Comparison of ENCODE assay signal across 8 cellular contexts in genomic region chr1:39142394-39143060, GRCh38.
A peak's percentile ranks its signal among the peaks of the same experiment; 100 is the strongest.
DNase-seq lines count a peak whose midpoint lies in the region; ATAC-seq and TF ChIP-seq lines count a peak whose summit lies in the region.

No MANE protein-coding gene starts in this region.

- H3K4me1 ChIP-seq in neural progenitor cell, result peaks cover 53% of the 10 kb centered on the region

- no peak for TF ChIP-seq CTCF in neural progenitor cell (IDR thresholded peaks at IDR 0.05)

- CTCF ChIA-PET in activated CD4-positive, alpha-beta T cell treated with anti-CD3 and anti-CD28 coated beads for 36 hours (lab: Charles Lee), result interaction anchor here (0.7 to 0.9 kb wide), 3 partner anchors 9 to 71 kb away, joined by 3 read pairs; no protein-coding TSS in a partner anchor
- CTCF ChIA-PET in activated naive CD4-positive, alpha-beta T cell treated with anti-CD3 and anti-CD28 coated beads, Interleukin-2, amount 10 ng/mL, durations not matched to agents 7 days and 5 days (lab: Charles Lee), result interaction anchor here (0.5 kb wide), 1 partner anchor 14 kb away, joined by 3 read pairs; no protein-coding TSS in a partner anchor

- H3K9me3 ChIP-seq in neural progenitor cell (ENCODE audit: low read depth), result no peaks in the 10 kb centered on the region

- H4K20me1 ChIP-seq in neural progenitor cell (ENCODE audit: low read depth), result peaks cover 9% of the 10 kb centered on the region

- H3K79me2 ChIP-seq in neural progenitor cell (ENCODE audit: low read depth), result peaks cover 98% of the 10 kb centered on the region

- peak; percentile 92 for ATAC-seq in esophagus mucosa
- ATAC-seq in activated CD4-positive, alpha-beta T cell treated with anti-CD3 and anti-CD28 coated beads for 36 hours, result no peak

- H3K27me3 Mint-ChIP-seq in neural progenitor cell (ENCODE audit: insufficient read depth, low read depth), result peaks cover 1% of the 10 kb centered on the region
- peaks cover 2% of the 10 kb centered on the region for H3K27me3 Mint-ChIP-seq in activated CD4-positive, alpha-beta T cell treated with anti-CD3 and anti-CD28 coated beads for 36 hours
- peaks cover 16% of the 10 kb centered on the region for H3K27me3 Mint-ChIP-seq in activated naive CD4-positive, alpha-beta T cell treated with anti-CD3 and anti-CD28 coated beads, Interleukin-2, amount 10 ng/mL, durations not matched to agents 7 days and 5 days
- H3K27me3 Mint-ChIP-seq in activated T-helper 2 cell treated with anti-CD3 and anti-CD28 coated beads, Interferon-gamma antibody, Interleukin-2, Interleukin-4, amounts not matched to agents 10 μg/mL and 5 μg/mL and 100 μg/mL, durations not matched to agents 14 hours and 24 hours and 36 hours (ENCODE audit: low read depth), result peaks cover 21% of the 10 kb centered on the region

- no peaks in the 10 kb centered on the region for H3K27me3 ChIP-seq in neural progenitor cell

- H3K4me3 Mint-ChIP-seq in neural progenitor cell, result no peak overlapping the region
- no peak overlapping the region for H3K4me3 Mint-ChIP-seq in activated CD4-positive, alpha-beta T cell treated with anti-CD3 and anti-CD28 coated beads for 36 hours
- H3K4me3 Mint-ChIP-seq in activated naive CD4-positive, alpha-beta T cell treated with anti-CD3 and anti-CD28 coated beads, Interleukin-2, amount 10 ng/mL, durations not matched to agents 7 days and 5 days, result no peak overlapping the region
- no peak overlapping the region for H3K4me3 Mint-ChIP-seq in activated T-helper 2 cell treated with anti-CD3 and anti-CD28 coated beads, Interferon-gamma antibody, Interleukin-2, Interleukin-4, amounts not matched to agents 10 μg/mL and 5 μg/mL and 100 μg/mL, durations not matched to agents 14 hours and 24 hours and 36 hours (ENCODE audit: low read depth)

- no peak overlapping the region for H2AFZ ChIP-seq in neural progenitor cell (replicated peaks)

- peak overlapping the region; percentile 100 for H3K27ac ChIP-seq in neural progenitor cell

- peak overlapping the region; percentile 87 for H3K4me2 ChIP-seq in neural progenitor cell

- POLR2A ChIA-PET in activated CD4-positive, alpha-beta T cell treated with anti-CD3 and anti-CD28 coated beads for 36 hours (lab: Charles Lee), result no interaction called here

- no peaks in the 10 kb centered on the region for H3K9me3 Mint-ChIP-seq in neural progenitor cell
- H3K9me3 Mint-ChIP-seq in activated CD4-positive, alpha-beta T cell treated with anti-CD3 and anti-CD28 coated beads for 36 hours (ENCODE audit: low read depth), result no peaks in the 10 kb centered on the region
- no peaks in the 10 kb centered on the region for H3K9me3 Mint-ChIP-seq in activated naive CD4-positive, alpha-beta T cell treated with anti-CD3 and anti-CD28 coated beads, Interleukin-2, amount 10 ng/mL, durations not matched to agents 7 days and 5 days
- no peaks in the 10 kb centered on the region for H3K9me3 Mint-ChIP-seq in activated T-helper 2 cell treated with anti-CD3 and anti-CD28 coated beads, Interferon-gamma antibody, Interleukin-2, Interleukin-4, amounts not matched to agents 10 μg/mL and 5 μg/mL and 100 μg/mL, durations not matched to agents 14 hours and 24 hours and 36 hours

- H3K36me3 Mint-ChIP-seq in neural progenitor cell, result peaks cover 16% of the 10 kb centered on the region
- no peaks in the 10 kb centered on the region for H3K36me3 Mint-ChIP-seq in activated CD4-positive, alpha-beta T cell treated with anti-CD3 and anti-CD28 coated beads for 36 hours (ENCODE audit: low read depth)
- H3K36me3 Mint-ChIP-seq in activated naive CD4-positive, alpha-beta T cell treated with anti-CD3 and anti-CD28 coated beads, Interleukin-2, amount 10 ng/mL, durations not matched to agents 7 days and 5 days, result no peaks in the 10 kb centered on the region
- no peaks in the 10 kb centered on the region for H3K36me3 Mint-ChIP-seq in activated T-helper 2 cell treated with anti-CD3 and anti-CD28 coated beads, Interferon-gamma antibody, Interleukin-2, Interleukin-4, amounts not matched to agents 10 μg/mL and 5 μg/mL and 100 μg/mL, durations not matched to agents 14 hours and 24 hours and 36 hours (ENCODE audit: low read depth)

- peak; percentile 62 for DNase-seq in DMS153 treated with DMSO at 0.1 percent for 48 hours (lab: John Stamatoyannopoulos, UW; ENCODE audit: unreplicated experiment)
- DNase-seq in NCI-H2196 treated with DMSO at 0.1 percent for 48 hours (lab: John Stamatoyannopoulos, UW; ENCODE audit: unreplicated experiment), result peak; percentile 82
- peak; percentile 53 for DNase-seq in neural progenitor cell (ENCODE audit: low spot score)
- DNase-seq in SKM-1 (lab: John Stamatoyannopoulos, UW; ENCODE audit: unreplicated experiment), result no peak
- DNase-seq in activated CD4-positive, alpha-beta T cell treated with anti-CD3 and anti-CD28 coated beads for 36 hours, result no peak
- DNase-seq in activated naive CD4-positive, alpha-beta T cell treated with anti-CD3 and anti-CD28 coated beads, Interleukin-2, amount 10 ng/mL, durations not matched to agents 7 days and 5 days, result no peak
- no peak for DNase-seq in activated T-helper 2 cell treated with anti-CD3 and anti-CD28 coated beads, Interferon-gamma antibody, Interleukin-2, Interleukin-4, amounts not matched to agents 10 μg/mL and 5 μg/mL and 100 μg/mL, durations not matched to agents 14 hours and 24 hours and 36 hours (ENCODE audit: low spot score)

- H3K36me3 ChIP-seq in neural progenitor cell, result no peaks in the 10 kb centered on the region

- no peak overlapping the region for H3K9ac ChIP-seq in neural progenitor cell

- intact Hi-C loops in activated CD4-positive, alpha-beta T cell treated with anti-CD3 and anti-CD28 coated beads for 36 hours (cut with DNase I, micrococcal nuclease), result no loop called here
- intact Hi-C loops in activated T-helper 2 cell treated with anti-CD3 and anti-CD28 coated beads, Interferon-gamma antibody, Interleukin-2, Interleukin-4, amounts not matched to agents 10 μg/mL and 5 μg/mL and 100 μg/mL, durations not matched to agents 14 hours and 24 hours and 36 hours (cut with micrococcal nuclease), result no loop called here

- H3K4me3 ChIP-seq in neural progenitor cell, result peak overlapping the region; percentile 40

- peak overlapping the region; percentile 80 for H3K27ac Mint-ChIP-seq in neural progenitor cell
- H3K27ac Mint-ChIP-seq in activated CD4-positive, alpha-beta T cell treated with anti-CD3 and anti-CD28 coated beads for 36 hours, result no peak overlapping the region
- H3K27ac Mint-ChIP-seq in activated naive CD4-positive, alpha-beta T cell treated with anti-CD3 and anti-CD28 coated beads, Interleukin-2, amount 10 ng/mL, durations not matched to agents 7 days and 5 days, result no peak overlapping the region
- H3K27ac Mint-ChIP-seq in activated T-helper 2 cell treated with anti-CD3 and anti-CD28 coated beads, Interferon-gamma antibody, Interleukin-2, Interleukin-4, amounts not matched to agents 10 μg/mL and 5 μg/mL and 100 μg/mL, durations not matched to agents 14 hours and 24 hours and 36 hours, result no peak overlapping the region

- peaks cover 46% of the 10 kb centered on the region for H3K4me1 Mint-ChIP-seq in neural progenitor cell
- H3K4me1 Mint-ChIP-seq in activated CD4-positive, alpha-beta T cell treated with anti-CD3 and anti-CD28 coated beads for 36 hours, result no peaks in the 10 kb centered on the region
- no peaks in the 10 kb centered on the region for H3K4me1 Mint-ChIP-seq in activated naive CD4-positive, alpha-beta T cell treated with anti-CD3 and anti-CD28 coated beads, Interleukin-2, amount 10 ng/mL, durations not matched to agents 7 days and 5 days
- H3K4me1 Mint-ChIP-seq in activated T-helper 2 cell treated with anti-CD3 and anti-CD28 coated beads, Interferon-gamma antibody, Interleukin-2, Interleukin-4, amounts not matched to agents 10 μg/mL and 5 μg/mL and 100 μg/mL, durations not matched to agents 14 hours and 24 hours and 36 hours (ENCODE audit: low read depth), result no peaks in the 10 kb centered on the region

- H3F3A ChIP-seq in neural progenitor cell (ENCODE audit: low read depth), result peaks cover 58% of the 10 kb centered on the region

Comparison
In these comparisons a context has a peak if more than half of its experiments do, and no peak if none do; other contexts are left out.
1. DNase-seq: peak in DMS153 treated with DMSO at 0.1 percent for 48 hours (single experiment), NCI-H2196 treated with DMSO at 0.1 percent for 48 hours (single experiment) and neural progenitor cell (single experiment); none in SKM-1 (single experiment), activated CD4-positive, alpha-beta T cell treated with anti-CD3 and anti-CD28 coated beads for 36 hours (single experiment), activated naive CD4-positive, alpha-beta T cell treated with anti-CD3 and anti-CD28 coated beads, Interleukin-2, amount 10 ng/mL, durations not matched to agents 7 days and 5 days (single experiment) and activated T-helper 2 cell treated with anti-CD3 and anti-CD28 coated beads, Interferon-gamma antibody, Interleukin-2, Interleukin-4, amounts not matched to agents 10 μg/mL and 5 μg/mL and 100 μg/mL, durations not matched to agents 14 hours and 24 hours and 36 hours (single experiment).